ENCODE assay signal across 34 cellular contexts in the genomic region with DNA sequence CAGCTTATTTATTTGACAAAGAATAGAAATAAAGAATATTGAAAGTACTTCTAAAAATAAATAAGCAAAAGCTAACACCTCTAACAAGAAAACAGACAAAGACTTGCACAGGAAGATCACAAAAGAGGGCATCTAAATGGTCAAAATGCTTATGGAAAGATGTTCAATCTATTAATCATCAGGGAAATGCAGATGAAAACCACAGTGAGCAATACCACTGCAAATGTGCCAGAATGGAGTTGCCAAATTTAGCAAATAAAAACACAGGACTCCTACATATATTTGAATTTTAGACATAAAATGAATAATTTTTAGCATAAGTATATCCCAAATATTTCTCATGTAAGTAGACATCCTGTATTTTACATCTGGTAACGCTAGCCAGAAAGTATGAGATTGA. TPM values are rescaled to one million over a fixed set of nuclear protein-coding genes. Genes with fewer than 3 reads are reported as not detected.
DNase-seq lines count a peak whose midpoint lies in the region; ATAC-seq and TF ChIP-seq lines count a peak whose summit lies in the region.
"Had no signal": no experiment of that assay in that cellular context is flagged by ENCODE, and none has a peak within 500 bp of the region (broad histone marks: within the 10 kb centered on the region; RNA-seq: fewer than 3 reads in every experiment).

No MANE protein-coding gene starts in this region.

- peaks cover 8% of the 10 kb centered on the region for H3K4me1 Mint-ChIP-seq in MCF 10A (ENCODE audit: insufficient read depth, unreplicated experiment)
- H3K4me1 Mint-ChIP-seq: activated naive CD4-positive, alpha-beta T cell treated with anti-CD3 and anti-CD28 coated beads, Interleukin-2, amount 50 U/mL, for 24 hours; CD4-positive, CD25-positive, alpha-beta regulatory T cell; immature natural killer cell; stimulated activated memory B cell treated with anti-CD40 and anti-IgM and Interleukin-4, amounts not matched to agents 10 μg/mL and 1 μg/mL and 100 μg/mL, for 72 hours had no signal

- no peak overlapping the region for H3K4me3 ChIP-seq in breast epithelium
- H3K4me3 ChIP-seq in astrocyte of the spinal cord (ENCODE audit: low read depth, low read length) = no peak overlapping the region
- no peak overlapping the region for H3K4me3 ChIP-seq in fibroblast of pulmonary artery (replicated peaks; ENCODE audit: low read depth, low read length)
- no peak overlapping the region for H3K4me3 ChIP-seq in uterus
- H3K4me3 ChIP-seq: SJCRH30, upper lobe of left lung had no signal

- H3K27ac Mint-ChIP-seq in MCF 10A (ENCODE audit: low read depth, unreplicated experiment) = no peak overlapping the region
- H3K27ac Mint-ChIP-seq: activated naive CD4-positive, alpha-beta T cell treated with anti-CD3 and anti-CD28 coated beads, Interleukin-2, amount 50 U/mL, for 24 hours; activated T-helper 2 cell treated with anti-CD3 and anti-CD28 coated beads, Interferon-gamma antibody, Interleukin-2, Interleukin-4, amounts not matched to agents 10 μg/mL and 5 μg/mL and 100 μg/mL, durations not matched to agents 14 hours and 24 hours and 36 hours; CD4-positive, CD25-positive, alpha-beta regulatory T cell; immature natural killer cell; natural killer cell treated with Interleukin-12 subunit alpha and Interleukin-12 subunit beta and Interleukin-15 and Interleukin-18, amount 100 ng/mL, for 72 hours; stimulated activated memory B cell treated with anti-CD40 and anti-IgM and Interleukin-4, amounts not matched to agents 10 μg/mL and 1 μg/mL and 100 μg/mL, for 72 hours had no signal

- TF ChIP-seq CTCF in MCF 10A (IDR thresholded peaks at IDR 0.05; ENCODE audit: unreplicated experiment) = no peak
- no peak for TF ChIP-seq CTCF in breast epithelium (IDR thresholded peaks at IDR 0.05)
- no peak for TF ChIP-seq CTCF in astrocyte of the spinal cord (IDR thresholded peaks at IDR 0.05; ENCODE audit: low read depth, low read length)
- no peak for TF ChIP-seq CTCF in fibroblast of pulmonary artery (IDR thresholded peaks at IDR 0.05; ENCODE audit: low read length, missing control alignments)
- TF ChIP-seq CTCF in uterus (IDR thresholded peaks at IDR 0.05) = no peak

- CTCF ChIA-PET in MCF 10A (lab: Yijun Ruan, JAX) = no interaction called here

- DNase-seq in MCF 10A (ENCODE audit: unreplicated experiment) (peak; percentile 32), breast epithelium (ENCODE audit: low spot score in 2 of 2) (no peak), astrocyte of the spinal cord (ENCODE audit: low read depth, low spot score) (peak; percentile 45), fibroblast of pulmonary artery (ENCODE audit: low read depth) (peak; percentile 42), uterus (no peak), epidermal melanocyte (ENCODE audit: insufficient read length, low spot score) (no peak), NCI-H1417 treated with DMSO at 0.1 percent for 48 hours (lab: John Stamatoyannopoulos, UW) (no peak)
- DNase-seq: activated CD4-positive, alpha-beta T cell treated with anti-CD3 and anti-CD28 coated beads for 4 hours; activated T-cell treated with anti-CD3 and anti-CD28 coated beads for 4 hours; AML-193; amygdala; caudate nucleus; CD4-positive, CD25-positive, alpha-beta regulatory T cell; DMS79 treated with DMSO at 0.1 percent for 48 hours; effector memory CD8-positive, alpha-beta T cell; hypothalamus; immature natural killer cell; KG1; NCI-H1436; NCI-H2081 treated with DMSO at 0.1 percent for 48 hours; NCI-H446; NCI-H748 treated with DMSO at 0.1 percent for 48 hours; SJCRH30; substantia nigra; T-helper 9 cell; upper lobe of left lung had no signal

- no peaks in the 10 kb centered on the region for H3K36me3 Mint-ChIP-seq in MCF 10A (ENCODE audit: insufficient read depth, unreplicated experiment)
- H3K36me3 Mint-ChIP-seq: activated naive CD4-positive, alpha-beta T cell treated with anti-CD3 and anti-CD28 coated beads, Interleukin-2, amount 50 U/mL, for 24 hours; CD4-positive, CD25-positive, alpha-beta regulatory T cell; immature natural killer cell; natural killer cell treated with Interleukin-12 subunit alpha and Interleukin-12 subunit beta and Interleukin-15 and Interleukin-18, amount 100 ng/mL, for 72 hours; stimulated activated memory B cell treated with anti-CD40 and anti-IgM and Interleukin-4, amounts not matched to agents 10 μg/mL and 1 μg/mL and 100 μg/mL, for 72 hours had no signal

- no TSS peak for BruUV-seq in MCF 10A (replicated peaks; lab: Mats Ljungman, UMichigan)

- H3K4me3 Mint-ChIP-seq in MCF 10A (ENCODE audit: unreplicated experiment) = no peak overlapping the region
- H3K4me3 Mint-ChIP-seq: activated naive CD4-positive, alpha-beta T cell treated with anti-CD3 and anti-CD28 coated beads, Interleukin-2, amount 50 U/mL, for 24 hours; CD4-positive, CD25-positive, alpha-beta regulatory T cell; effector memory CD8-positive, alpha-beta T cell; immature natural killer cell; natural killer cell treated with Interleukin-12 subunit alpha and Interleukin-12 subunit beta and Interleukin-15 and Interleukin-18, amount 100 ng/mL, for 72 hours; stimulated activated memory B cell treated with anti-CD40 and anti-IgM and Interleukin-4, amounts not matched to agents 10 μg/mL and 1 μg/mL and 100 μg/mL, for 72 hours had no signal

- no peaks in the 10 kb centered on the region for H3K9me3 Mint-ChIP-seq in MCF 10A (ENCODE audit: unreplicated experiment)
- H3K9me3 Mint-ChIP-seq: activated naive CD4-positive, alpha-beta T cell treated with anti-CD3 and anti-CD28 coated beads, Interleukin-2, amount 50 U/mL, for 24 hours; activated T-helper 2 cell treated with anti-CD3 and anti-CD28 coated beads, Interferon-gamma antibody, Interleukin-2, Interleukin-4, amounts not matched to agents 10 μg/mL and 5 μg/mL and 100 μg/mL, durations not matched to agents 14 hours and 24 hours and 36 hours; natural killer cell treated with Interleukin-12 subunit alpha and Interleukin-12 subunit beta and Interleukin-15 and Interleukin-18, amount 100 ng/mL, for 72 hours; stimulated activated memory B cell treated with anti-CD40 and anti-IgM and Interleukin-4, amounts not matched to agents 10 μg/mL and 1 μg/mL and 100 μg/mL, for 72 hours had no signal

- no peak overlapping the region for H3K27ac ChIP-seq in breast epithelium
- H3K27ac ChIP-seq in uterus = no peak overlapping the region
- H3K27ac ChIP-seq: 22Rv1, SJCRH30, upper lobe of left lung, VCaP had no signal

- ATAC-seq in GM19395 (IDR thresholded peaks at IDR 0.05; ENCODE audit: unreplicated experiment) = no peak
- ATAC-seq: effector memory CD8-positive, alpha-beta T cell; natural killer cell treated with Interleukin-12 subunit alpha and Interleukin-12 subunit beta and Interleukin-15 and Interleukin-18, amount 100 ng/mL, for 72 hours; stimulated activated memory B cell treated with anti-CD40 and anti-IgM and Interleukin-4, amounts not matched to agents 10 μg/mL and 1 μg/mL and 100 μg/mL, for 72 hours had no signal

- H3K4me1 ChIP-seq in breast epithelium (no peaks in the 10 kb centered on the region), uterus (no peaks in the 10 kb centered on the region)
- H3K4me1 ChIP-seq: SJCRH30 had no signal

- no peak for TF ChIP-seq POLR2A in breast epithelium (IDR thresholded peaks at IDR 0.05)
- no peak for TF ChIP-seq POLR2A in uterus (IDR thresholded peaks at IDR 0.05)

- H3K36me3 ChIP-seq in breast epithelium (no peaks in the 10 kb centered on the region), uterus (no peaks in the 10 kb centered on the region)
- H3K36me3 ChIP-seq: SJCRH30, upper lobe of left lung had no signal

- in situ Hi-C loops in astrocyte of the spinal cord (cut with HindIII; ENCODE audit: low sequenced_read_pairs) = no loop called here

- H3K27me3 ChIP-seq in breast epithelium (no peaks in the 10 kb centered on the region), uterus (no peaks in the 10 kb centered on the region)
- H3K27me3 ChIP-seq: SJCRH30, upper lobe of left lung had no signal

- POLR2A ChIA-PET in MCF 10A (lab: Yijun Ruan, JAX) = no interaction called here

- intact Hi-C loops in MCF 10A (cut with micrococcal nuclease) = no loop called here
- intact Hi-C loops in breast epithelium (cut with DNase I; ENCODE audit: low total_unique reads) = no loop called here
- intact Hi-C loops in uterus (cut with DNase I; ENCODE audit: low total_unique reads) = no loop called here

- H3K27me3 Mint-ChIP-seq in MCF 10A (ENCODE audit: insufficient read depth, unreplicated experiment) = no peaks in the 10 kb centered on the region
- H3K27me3 Mint-ChIP-seq: activated naive CD4-positive, alpha-beta T cell treated with anti-CD3 and anti-CD28 coated beads, Interleukin-2, amount 50 U/mL, for 24 hours; CD4-positive, CD25-positive, alpha-beta regulatory T cell; effector memory CD8-positive, alpha-beta T cell; stimulated activated memory B cell treated with anti-CD40 and anti-IgM and Interleukin-4, amounts not matched to agents 10 μg/mL and 1 μg/mL and 100 μg/mL, for 72 hours had no signal

- H3K9me3 ChIP-seq in breast epithelium (no peaks in the 10 kb centered on the region), uterus (no peaks in the 10 kb centered on the region)
- H3K9me3 ChIP-seq: SJCRH30, upper lobe of left lung had no signal

RNA-seq across cellular contexts. Expression of a gene that starts 56.1 kb away (rescaled TPM):
- total RNA-seq in MCF 10A (2022) (0.59 and 0.77 TPM in 2 replicates), breast epithelium (100 to 1,000 TPM in 1 of 3 donors, 10 to 100 TPM in 1, 1 to 10 TPM in 1; 9.8 to 137 (median 10.5) TPM), uterus (100 to 1,000 TPM in 2 of 4 donors, 10 to 100 TPM in 2; 47.4 to 190 (median 125) TPM)
- total RNA-seq: glomerular endothelial cell, SJCRH30 had no signal

Comparison
In these comparisons a context has a peak if more than half of its experiments do, and no peak if none do; other contexts are left out.
1. DNase-seq: peak in MCF 10A (single experiment), astrocyte of the spinal cord (single experiment) and fibroblast of pulmonary artery (single experiment); none in breast epithelium (0 of 2), uterus (0 of 2), epidermal melanocyte (single experiment) and NCI-H1417 treated with DMSO at 0.1 percent for 48 hours (single experiment).